Comparison of ENCODE assay signal across 15 cellular contexts in the genomic region with DNA sequence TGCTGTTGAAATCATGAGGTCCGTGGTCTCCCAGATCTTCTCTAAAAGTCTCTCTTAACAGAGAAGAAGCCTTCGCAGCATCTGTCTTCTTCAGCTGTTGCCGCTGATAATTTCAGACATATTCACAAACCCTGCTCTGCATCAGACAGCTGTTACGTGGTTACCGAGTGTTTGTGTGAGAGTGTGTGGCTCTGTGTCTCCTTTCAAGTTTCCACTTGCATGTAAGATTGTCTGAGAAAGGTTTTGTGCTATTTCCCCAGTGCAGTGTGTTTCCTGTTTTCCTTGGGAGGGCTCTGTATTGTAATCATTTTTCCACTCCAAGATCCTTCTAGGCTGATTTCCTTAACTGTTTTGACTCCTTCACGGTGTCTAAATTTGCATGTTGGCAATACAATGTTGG. TPM values are rescaled to one million over a fixed set of nuclear protein-coding genes. Genes with fewer than 3 reads are reported as not detected.
DNase-seq lines count a peak whose midpoint lies in the region; ATAC-seq, FAIRE-seq and TF ChIP-seq lines count a peak whose summit lies in the region.
"Had no signal": no experiment of that assay in that cellular context is flagged by ENCODE, and none has a peak within 500 bp of the region (broad histone marks: within the 10 kb centered on the region; RNA-seq: fewer than 3 reads in every experiment).

No MANE protein-coding gene starts in this region.

- no peaks in the 10 kb centered on the region for H3K27me3 ChIP-seq in GM12878 (replicated peaks in 1 of 2; ENCODE audit: control insufficient read depth in 2 of 2, insufficient read depth in 2 of 2, low read length in 1 of 2)
- H3K27me3 ChIP-seq: ascending aorta, SJSA1 had no signal

- H2AFZ ChIP-seq in GM12878 (ENCODE audit: control insufficient read depth, low read depth, low read length) = peak overlapping the region; percentile 15; the same call in 1 of the 2 replicates

- no peaks in the 10 kb centered on the region for H3K9me3 ChIP-seq in GM12878 (replicated peaks; ENCODE audit: control insufficient read depth, insufficient read depth, low read length)
- H3K9me3 ChIP-seq: ascending aorta, SJSA1 had no signal

- no peaks in the 10 kb centered on the region for H3K79me2 ChIP-seq in GM12878 (ENCODE audit: control insufficient read depth, insufficient read depth, low read length)

- TF ChIP-seq POLR2A in GM12878 (IDR thresholded peaks at IDR 0.05; ENCODE audit: low read depth, low read length) = no peak

- intact Hi-C loops in GM12878 (cut with micrococcal nuclease; ENCODE audit: unreplicated experiment) = no loop called here

- no peak for TF ChIP-seq CTCF in GM12878 (IDR thresholded peaks at IDR 0.05 in 2 of 3, conservative IDR thresholded peaks at IDR 0.05 in 1 of 3; ENCODE audit: control insufficient read depth in 2 of 3, extremely low read depth in 1 of 3, insufficient read depth in 1 of 3, low read depth in 3 of 3, low read length in 3 of 3)

- no peak overlapping the region for H3K27ac ChIP-seq in GM12878 (ENCODE audit: control insufficient read depth, insufficient read depth)
- H3K27ac ChIP-seq: ascending aorta, SJSA1 had no signal

- RAD21 ChIA-PET in GM12878 (lab: Charles Lee; ENCODE audit: unreplicated experiment) = interaction anchor here (1.1 kb wide), 1 partner anchor 484 kb away, joined by 3 read pairs; no protein-coding TSS in a partner anchor

- BruUV-seq in GM12878 (replicated peaks; lab: Mats Ljungman, UMichigan) = no TSS peak

- no peak for TF ChIP-seq EP300 in GM12878 (IDR thresholded peaks at IDR 0.05; ENCODE audit: borderline replicate concordance in 1 of 2, control insufficient read depth in 1 of 2, low read depth in 2 of 2, low read length in 2 of 2)

- FAIRE-seq in GM12878 (lab: Jason Lieb, UNC) (no peak), HTR-8/SVneo (lab: Jason Lieb, UNC) (no peak)

- H3K36me3 ChIP-seq in GM12878 (ENCODE audit: control insufficient read depth in 2 of 2, insufficient read depth in 2 of 2, low read length in 1 of 2) = no peaks in the 10 kb centered on the region
- H3K36me3 ChIP-seq: ascending aorta, SJSA1 had no signal

- SMC1A ChIA-PET in GM12878 (lab: Charles Lee; ENCODE audit: uncharacterized antibody, unreplicated experiment) = interaction anchor here (0.6 kb wide), 1 partner anchor 482 kb away, joined by 3 read pairs; no protein-coding TSS in a partner anchor

- H3K4me2 ChIP-seq in GM12878 (ENCODE audit: control insufficient read depth, insufficient read depth) = no peak overlapping the region

- DNase-seq in AG08395 (ENCODE audit: low spot score) (peak; percentile 26), LHCN-M2 (ENCODE audit: low read depth) (peak; percentile 97), GM12878 (ENCODE audit: low read depth, low spot score) (no peak), inferior parietal cortex (ENCODE audit: extremely low spot score) (peak; percentile 22), NCI-H2029 (lab: John Stamatoyannopoulos, UW) (no peak), GM19240 (ENCODE audit: insufficient read length, low spot score) (no peak), HTR-8/SVneo (ENCODE audit: insufficient read length, low spot score) (no peak)
- DNase-seq: activated B cell treated with CpG ODN at 0.5 μM for 24 hours; activated T-cell treated with anti-CD3 and anti-CD28 coated beads for 4 hours; HFFc6; naive thymus-derived CD8-positive, alpha-beta T cell; NCI-H2227 treated with DMSO at 0.1 percent for 48 hours had no signal

- no peak for ATAC-seq in GM12878
- ATAC-seq in HG03159 (IDR thresholded peaks at IDR 0.05; ENCODE audit: unreplicated experiment) = no peak

- in situ Hi-C loops in GM12878 (cut with MboI) = no loop called here

- no peak overlapping the region for H3K9ac ChIP-seq in GM12878 (ENCODE audit: control insufficient read depth, insufficient read depth, low read length)

- H3K4me3 ChIP-seq in GM12878 = no peak overlapping the region
- H3K4me3 ChIP-seq: ascending aorta, SJSA1 had no signal

- CTCF ChIA-PET in GM12878 (lab: Yijun Ruan, JAX) = interaction anchor here (1.3 to 7.3 kb wide), 2 partner anchors 8 to 494 kb away, joined by 5 to 97 read pairs; no protein-coding TSS in a partner anchor

- TF ChIP-seq RAD21 in GM12878 (IDR thresholded peaks at IDR 0.05; ENCODE audit: insufficient read depth, low read depth, low read length) = no peak

- POLR2A ChIA-PET in GM12878 (lab: Charles Lee) = no interaction called here

- 9% methylated on average over 6 of the region's 6 CpGs for WGBS in GM12878 (ENCODE audit: insufficient coverage, insufficient replicate concordance, low lambda C conversion rate, missing lambda C conversion rate)

- no peaks in the 10 kb centered on the region for H3K4me1 ChIP-seq in GM12878 (ENCODE audit: control insufficient read depth, insufficient read depth, low read length)
- H3K4me1 ChIP-seq: ascending aorta, SJSA1 had no signal

- no peaks in the 10 kb centered on the region for H4K20me1 ChIP-seq in GM12878 (ENCODE audit: control insufficient read depth, insufficient read depth)

TF ChIP-seq in GM12878, 131 proteins besides CTCF, POLR2A, EP300 and RAD21:
- no peak for TF ChIP-seq SIX5 (IDR thresholded peaks at IDR 0.05; ENCODE audit: low read depth, low read length, severe bottlenecking)

RNA-seq across cellular contexts. Expression of a gene that starts 32.8 kb away (rescaled TPM):
- total RNA-seq in LHCN-M2 (2014; rRNA removed) (23.2 and 26.7 TPM in 2 replicates), GM12878 (2014; rRNA removed) (38.5 and 38.8 TPM in 2 replicates), GM12878 (2014; rRNA removed; fragmentation: Illumina TruSeq; extraction: Trizol) (18.6 and 20.0 TPM in 2 replicates), GM12878 (2021) (24.5 and 27.3 TPM in 2 replicates)
- 10.8 TPM for polyA plus RNA-seq in LHCN-M2 (2012)
- total RNA-seq in GM12878 (2013; cell fraction: nucleolus; rRNA removed) = 14.3 and 16.6 TPM in 2 replicates
- 8.7 TPM for polyA plus RNA-seq in GM12878 (2011; ENCODE audit: low read depth)
- polyA plus RNA-seq in GM12878 (2011; rRNA removed) (26.2 and 31.5 TPM in 2 replicates), GM12878 (2014; fragmentation: Illumina TruSeq; extraction: Trizol) (17.5 and 18.5 TPM in 2 replicates), GM12878 (2014; fragmentation: Nextera tagmentation; extraction: Ambion mirVana) (10 to 100 TPM in 1 of 2 experiments, 1 to 10 TPM in 1; 5.4 to 15.9 TPM), GM12878 (2014; rRNA removed) (29.7 and 30.3 TPM in 2 replicates), GM12878 (2016; fragmentation: Nextera tagmentation; extraction: Ambion mirVana) (10 to 100 TPM; 40.0 to 41.4 TPM)
- 12.5 and 21.6 TPM in 2 replicates for polyA plus RNA-seq in GM12878 (2011; cell fraction: cytosol; rRNA removed)
- polyA plus RNA-seq in GM12878 (2011; cell fraction: nucleus; rRNA removed) = 13.4 and 14.8 TPM in 2 replicates
- 16.8 and 20.1 TPM in 2 replicates for polyA plus RNA-seq in GM12878 (2012)
- polyA minus RNA-seq in GM12878 (2011; rRNA and poly(A)+ RNA removed) = 13.2 and 24.1 TPM in 2 replicates
- 9.2 and 13.0 TPM in 2 replicates for polyA minus RNA-seq in GM12878 (2011; cell fraction: cytosol; rRNA and poly(A)+ RNA removed)
- polyA minus RNA-seq in GM12878 (2011; cell fraction: nucleus; rRNA and poly(A)+ RNA removed) = 15.7 and 24.3 TPM in 2 replicates

RNA-seq across cellular contexts. Expression of a gene that starts 32.9 kb away (rescaled TPM):
- total RNA-seq in LHCN-M2 (2014; rRNA removed) (4.4 and 5.0 TPM in 2 replicates), GM12878 (2014; rRNA removed) (9.6 and 9.9 TPM in 2 replicates), GM12878 (2014; rRNA removed; fragmentation: Illumina TruSeq; extraction: Trizol) (9.7 and 10.3 TPM in 2 replicates), GM12878 (2021) (5.2 and 5.8 TPM in 2 replicates)
- polyA plus RNA-seq in LHCN-M2 (2012) = 2.5 TPM
- 75.6 and 78.2 TPM in 2 replicates for total RNA-seq in GM12878 (2013; cell fraction: nucleolus; rRNA removed)
- 3.6 TPM for polyA plus RNA-seq in GM12878 (2011; ENCODE audit: low read depth)
- polyA plus RNA-seq in GM12878 (2011; rRNA removed) (11.8 and 18.3 TPM in 2 replicates), GM12878 (2014; fragmentation: Illumina TruSeq; extraction: Trizol) (7.7 and 9.7 TPM in 2 replicates), GM12878 (2014; fragmentation: Nextera tagmentation; extraction: Ambion mirVana) (1 to 10 TPM; 4.6 to 5.4 TPM), GM12878 (2014; rRNA removed) (7.0 and 7.1 TPM in 2 replicates), GM12878 (2016; fragmentation: Nextera tagmentation; extraction: Ambion mirVana) (1 to 10 TPM; 6.2 to 8.5 TPM)
- polyA plus RNA-seq in GM12878 (2011; cell fraction: cytosol; rRNA removed) = 3.8 and 4.5 TPM in 2 replicates
- polyA plus RNA-seq in GM12878 (2011; cell fraction: nucleus; rRNA removed) = 13.0 and 13.3 TPM in 2 replicates
- 4.9 and 6.8 TPM in 2 replicates for polyA plus RNA-seq in GM12878 (2012)
- 5.8 and 7.0 TPM in 2 replicates for polyA minus RNA-seq in GM12878 (2011; rRNA and poly(A)+ RNA removed)
- polyA minus RNA-seq in GM12878 (2011; cell fraction: cytosol; rRNA and poly(A)+ RNA removed) = 1.9 and 2.5 TPM in 2 replicates
- 10.8 and 15.7 TPM in 2 replicates for polyA minus RNA-seq in GM12878 (2011; cell fraction: nucleus; rRNA and poly(A)+ RNA removed)
- total RNA-seq: ascending aorta had no signal

Comparison
In these comparisons a context has a peak if more than half of its experiments do, and no peak if none do; other contexts are left out.
1. DNase-seq: peak in AG08395 (single experiment), LHCN-M2 (single experiment) and inferior parietal cortex (single experiment); none in GM12878 (single experiment), NCI-H2029 (single experiment), GM19240 (single experiment) and HTR-8/SVneo (single experiment).